In the genomic region with DNA sequence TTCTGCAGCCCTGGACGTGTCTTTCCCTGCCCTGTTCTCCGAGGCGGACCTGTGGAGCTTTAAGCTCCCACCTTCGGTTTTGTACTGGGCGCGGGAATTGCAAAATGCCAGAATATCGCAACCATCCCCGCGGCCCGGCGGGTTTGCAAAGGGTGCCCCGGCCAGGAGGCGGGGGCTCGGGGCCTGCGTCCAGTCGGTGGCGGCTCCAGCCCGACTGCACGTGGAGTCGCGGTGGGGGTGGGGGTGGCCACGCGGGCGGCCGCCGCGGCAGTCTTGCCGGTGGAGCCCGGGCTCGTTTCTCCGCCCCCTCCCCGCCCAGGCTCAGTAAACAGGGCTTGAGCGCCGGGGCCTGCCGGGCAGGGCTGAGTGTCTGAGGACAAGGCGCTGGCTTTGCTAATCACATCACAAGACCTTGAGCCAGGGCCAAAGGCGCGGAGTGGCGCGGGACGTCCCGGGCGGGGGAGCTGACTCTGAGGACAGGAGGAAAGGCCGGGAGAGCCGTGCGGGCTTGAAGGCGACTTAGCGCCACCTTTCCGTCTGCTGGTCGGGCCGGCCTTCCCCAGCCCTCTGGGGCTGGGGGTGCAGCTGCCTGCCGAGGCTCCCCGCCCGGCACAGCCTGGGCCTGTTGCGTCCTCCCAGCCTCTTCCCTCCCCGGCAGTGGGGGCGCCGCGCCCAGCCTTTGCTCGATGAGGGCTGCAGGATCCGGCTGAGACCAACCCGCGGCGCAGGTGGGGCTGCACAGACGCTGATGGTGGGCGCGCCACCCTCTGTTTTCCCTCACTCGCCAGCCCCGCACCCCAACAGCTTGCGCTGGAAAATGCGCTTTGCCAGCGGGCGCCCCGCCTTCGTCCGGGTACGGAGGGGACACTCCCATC, we compare ENCODE assay signal across 8 cellular contexts. TPM values are rescaled to one million over a fixed set of nuclear protein-coding genes. Genes with fewer than 3 reads are reported as not detected.
A peak's percentile ranks its signal among the peaks of the same experiment; 100 is the strongest.
DNase-seq lines count a peak whose midpoint lies in the region; ATAC-seq and TF ChIP-seq lines count a peak whose summit lies in the region.

No MANE protein-coding gene starts in this region.

- peak overlapping the region; percentile 76 for H4K91ac ChIP-seq in IMR-90 (ENCODE audit: insufficient read depth, low read depth, low read length)

- no TSS peak for BruUV-seq in IMR-90 (replicated peaks; lab: Mats Ljungman, UMichigan)

- H3K4ac ChIP-seq in IMR-90 (ENCODE audit: low read depth, low read length), result peak overlapping the region; percentile 79

- H3K4me1 ChIP-seq in BLaER1, result peaks cover 33% of the 10 kb centered on the region
- peaks cover 8% of the 10 kb centered on the region for H3K4me1 ChIP-seq in IMR-90 (ENCODE audit: control insufficient read depth, insufficient read depth, low read length)
- H3K4me1 ChIP-seq in neuron (ENCODE audit: insufficient read depth, low read length), result peaks cover 26% of the 10 kb centered on the region

- DNase-seq in IMR-90 (peak; percentile 68), RWPE1 (ENCODE audit: low spot score) (peak; percentile 70), foreskin melanocyte (peak; percentile 88), substantia nigra (lab: John Stamatoyannopoulos, UW) (peak; percentile 54 to 96 (median 90))
- peak; percentile 37 to 61 (median 46) for DNase-seq in activated naive CD4-positive, alpha-beta T cell (lab: John Stamatoyannopoulos, UW)

- H3K9me3 ChIP-seq in BLaER1 (no peaks in the 10 kb centered on the region), IMR-90 (ENCODE audit: control insufficient read depth, insufficient read depth, low read length) (no peaks in the 10 kb centered on the region), neuron (ENCODE audit: low read length) (no peaks in the 10 kb centered on the region)

- intact Hi-C loops in IMR-90 (cut with micrococcal nuclease), result loop anchor here (1.0 to 5.0 kb wide), 4 partner anchors 115 to 368 kb away; no protein-coding TSS in a partner anchor

- peak overlapping the region; percentile 87 for H3K14ac ChIP-seq in IMR-90 (replicated peaks; ENCODE audit: low read depth, low read length)

- H2BK20ac ChIP-seq in IMR-90 (ENCODE audit: low read depth, low read length), result peak overlapping the region; percentile 48; the same call in 1 of the 2 replicates

- H3K27me3 ChIP-seq in BLaER1 (no peaks in the 10 kb centered on the region), IMR-90 (ENCODE audit: control insufficient read depth, insufficient read depth, low read length) (no peaks in the 10 kb centered on the region), neuron (ENCODE audit: insufficient read depth, low read length) (no peaks in the 10 kb centered on the region)

- peak; percentile 10 for ATAC-seq in GM19328 (IDR thresholded peaks at IDR 0.05; ENCODE audit: unreplicated experiment)
- peak; percentile 46 for ATAC-seq in IMR-90 (ENCODE audit: low read depth)

- H3K56ac ChIP-seq in IMR-90 (ENCODE audit: extremely low read depth, insufficient read depth, low read length), result peak overlapping the region; percentile 90

- no peak for TF ChIP-seq POLR2A in IMR-90 (IDR thresholded peaks at IDR 0.05; ENCODE audit: low read depth, low read length)

- H3K18ac ChIP-seq in IMR-90 (ENCODE audit: low read depth, low read length), result peak overlapping the region; percentile 22; the same call in 1 of the 2 replicates

- H2BK5ac ChIP-seq in IMR-90 (ENCODE audit: low read depth, low read length, poor library complexity, severe bottlenecking), result peak overlapping the region; percentile 70

- POLR2A ChIA-PET in IMR-90 (lab: Charles Lee; ENCODE audit: unreplicated experiment) (interaction anchor here (0.6 to 1.0 kb wide), 16 partner anchors 40 to 650 kb away, joined by 3 to 10 read pairs (median 4); no protein-coding TSS in a partner anchor), RWPE1 (lab: Yijun Ruan, JAX; ENCODE audit: low non-redundant PET) (interaction anchor here (0.6 to 1.5 kb wide), 10 partner anchors 58 to 283 kb away, joined by 3 to 7 read pairs (median 4); no protein-coding TSS in a partner anchor)

- in situ Hi-C loops in IMR-90 (cut with MboI; ENCODE audit: low sequenced_read_pairs), result loop anchor here (10.0 kb wide), 2 partner anchors 152 to 252 kb away; no protein-coding TSS in a partner anchor

- H2BK120ac ChIP-seq in IMR-90 (ENCODE audit: low read depth, low read length), result peak overlapping the region; percentile 70

- no peak overlapping the region; the same call in 2 of the 3 replicates for H2BK15ac ChIP-seq in IMR-90 (ENCODE audit: low read depth, low read length)

- peak overlapping the region; percentile 98 for H3K9ac ChIP-seq in BLaER1
- H3K9ac ChIP-seq in IMR-90 (ENCODE audit: low read depth, low read length), result peak overlapping the region; percentile 80

- TF ChIP-seq CTCF in IMR-90 (conservative IDR thresholded peaks at IDR 0.05; ENCODE audit: low read depth, low read length) (peak; percentile 46), RWPE1 (conservative IDR thresholded peaks at IDR 0.05; ENCODE audit: low read depth) (peak; percentile 25; the same call in 1 of the 2 replicates)

- H2AK5ac ChIP-seq in IMR-90 (ENCODE audit: low read depth, low read length), result peak overlapping the region; percentile 83

- peak overlapping the region; percentile 96 for H3K4me2 ChIP-seq in BLaER1
- peak overlapping the region; percentile 71 for H3K4me2 ChIP-seq in IMR-90 (ENCODE audit: low read depth, low read length)

- TF ChIP-seq RAD21 in IMR-90 (IDR thresholded peaks at IDR 0.05; ENCODE audit: low read length), result peak; percentile 43

- H4K5ac ChIP-seq in IMR-90 (ENCODE audit: low read depth, low read length), result peak overlapping the region; percentile 20; the same call in 1 of the 2 replicates

- H3K36me3 ChIP-seq in BLaER1, result peaks cover 59% of the 10 kb centered on the region
- H3K36me3 ChIP-seq in IMR-90 (ENCODE audit: control insufficient read depth, insufficient read depth, low read length), result peaks cover 22% of the 10 kb centered on the region
- H3K36me3 ChIP-seq in neuron (ENCODE audit: insufficient read depth, low read length), result peaks cover 28% of the 10 kb centered on the region

- dilution Hi-C loops in IMR-90 (cut with HindIII; ENCODE audit: low sequenced_read_pairs, unreplicated experiment), result no loop called here

- H3K9me1 ChIP-seq in IMR-90 (ENCODE audit: insufficient read depth, low read length), result no peaks in the 10 kb centered on the region; the same call in 1 of the 2 replicates

- H4K20me1 ChIP-seq in BLaER1 (peaks cover 41% of the 10 kb centered on the region), IMR-90 (ENCODE audit: insufficient read depth, low read length) (peaks cover 26% of the 10 kb centered on the region)

- WGBS in IMR-90 (ENCODE audit: extremely low coverage in 2 of 2, insufficient read length in 1 of 2), 2 experiments, result 2% methylated on average over 38 of the region's 77 CpGs; no CpG with 5 or more reads in 1 of the 2 experiments

- H3K27ac ChIP-seq in BLaER1 (peak overlapping the region; percentile 97), IMR-90 (ENCODE audit: insufficient read depth, low read length) (peak overlapping the region; percentile 87), RWPE1 (peak overlapping the region; percentile 99), substantia nigra (ENCODE audit: low read depth, low read length, poor library complexity, severe bottlenecking) (peak overlapping the region; percentile 99)

- H3K23ac ChIP-seq in IMR-90 (ENCODE audit: low read depth, low read length), result peak overlapping the region; percentile 82

- H4K8ac ChIP-seq in IMR-90 (ENCODE audit: low read depth in 2 of 2, low read length in 2 of 2), result peak overlapping the region; percentile 75 to 76; a peak in 2 of 4 replicates

- CTCF ChIA-PET in IMR-90 (lab: Yijun Ruan, JAX), result interaction anchor here (0.7 to 1.2 kb wide), 3 partner anchors 253 to 355 kb away, joined by 3 read pairs; no protein-coding TSS in a partner anchor
- CTCF ChIA-PET in RWPE1 (lab: Yijun Ruan, JAX), result interaction anchor here (0.5 to 4.0 kb wide), 10 partner anchors 54 to 397 kb away, joined by 3 to 29 read pairs (median 4); no protein-coding TSS in a partner anchor

- H2AK9ac ChIP-seq in IMR-90 (replicated peaks; ENCODE audit: low read depth, low read length, poor library complexity), result peak overlapping the region; percentile 90

- H2AFZ ChIP-seq in IMR-90 (replicated peaks; ENCODE audit: low read length, poor library complexity) (peak overlapping the region; percentile 85), neuron (ENCODE audit: low read depth, low read length) (peak overlapping the region; percentile 83)

- H3K4me3 ChIP-seq in BLaER1, result peak overlapping the region; percentile 88
- peak overlapping the region; percentile 50 for H3K4me3 ChIP-seq in IMR-90 (ENCODE audit: insufficient read depth, low read depth, low read length)
- H3K4me3 ChIP-seq in neuron (ENCODE audit: low read length), result peak overlapping the region; percentile 79

- peaks cover 8 to 18% of the 10 kb centered on the region in 2 experiments; a peak in 3 of 4 replicates for H3K79me1 ChIP-seq in IMR-90 (ENCODE audit: low read depth in 1 of 2, low read length in 2 of 2)

TF ChIP-seq in IMR-90, 13 proteins besides CTCF, POLR2A, EP300 and RAD21 (continues in another document):
- no peak for TF ChIP-seq NFE2L2 (IDR thresholded peaks at IDR 0.05; ENCODE audit: low read depth, low read length)
- TF ChIP-seq, protein P1, sequence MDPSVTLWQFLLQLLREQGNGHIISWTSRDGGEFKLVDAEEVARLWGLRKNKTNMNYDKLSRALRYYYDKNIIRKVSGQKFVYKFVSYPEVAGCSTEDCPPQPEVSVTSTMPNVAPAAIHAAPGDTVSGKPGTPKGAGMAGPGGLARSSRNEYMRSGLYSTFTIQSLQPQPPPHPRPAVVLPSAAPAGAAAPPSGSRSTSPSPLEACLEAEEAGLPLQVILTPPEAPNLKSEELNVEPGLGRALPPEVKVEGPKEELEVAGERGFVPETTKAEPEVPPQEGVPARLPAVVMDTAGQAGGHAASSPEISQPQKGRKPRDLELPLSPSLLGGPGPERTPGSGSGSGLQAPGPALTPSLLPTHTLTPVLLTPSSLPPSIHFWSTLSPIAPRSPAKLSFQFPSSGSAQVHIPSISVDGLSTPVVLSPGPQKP (IDR thresholded peaks at IDR 0.05; ENCODE audit: borderline replicate concordance, low read depth, low read length), result no peak
- peak; percentile 91; the same call in 1 of the 2 replicates for TF ChIP-seq MXI1 (IDR thresholded peaks at IDR 0.05; ENCODE audit: borderline replicate concordance, low read depth, low read length)
- TF ChIP-seq FOS (IDR thresholded peaks at IDR 0.05; ENCODE audit: low read depth, low read length), result no peak
- TF ChIP-seq SMC3 (IDR thresholded peaks at IDR 0.05; ENCODE audit: low read depth, low read length), result peak; percentile 25; the same call in 1 of the 2 replicates
- no peak for TF ChIP-seq RCOR1 (IDR thresholded peaks at IDR 0.05; ENCODE audit: insufficient replicate concordance, low read length)
- TF ChIP-seq BHLHE40 (IDR thresholded peaks at IDR 0.05; ENCODE audit: low read depth, low read length), result peak; percentile 36; the same call in 1 of the 2 replicates
- peak; percentile 57 for TF ChIP-seq CEBPB (IDR thresholded peaks at IDR 0.05; ENCODE audit: low read depth, low read length)
- no peak for TF ChIP-seq CHD1 (IDR thresholded peaks at IDR 0.05; ENCODE audit: low read depth, low read length)
- no peak for TF ChIP-seq RFX5 (IDR thresholded peaks at IDR 0.05; ENCODE audit: low read depth, low read length)

RNA-seq across cellular contexts. Expression of gene ZFP36L2, which starts 0.8 kb away (rescaled TPM):
- 1.8 and 2.2 TPM in 2 replicates for total RNA-seq in IMR-90 (2012; rRNA removed)
- polyA plus RNA-seq in IMR-90 (2012; rRNA removed), result 20.1 and 20.8 TPM in 2 replicates
- 8.6 and 34.8 TPM in 2 replicates for polyA plus RNA-seq in IMR-90 (2012; cell fraction: cytosol; rRNA removed)
- 19.6 and 31.4 TPM in 2 replicates for polyA plus RNA-seq in IMR-90 (2012; cell fraction: nucleus; rRNA removed; ENCODE audit: low replicate concordance)

Comparison
In these comparisons a context has a peak if more than half of its experiments do, and no peak if none do; other contexts are left out.
1. Peak in every context shown above with its lines: DNase-seq, ATAC-seq, H3K4me3 ChIP-seq and H3K27ac ChIP-seq.